ENCODE assay signal across 23 cellular contexts in the genomic region with DNA sequence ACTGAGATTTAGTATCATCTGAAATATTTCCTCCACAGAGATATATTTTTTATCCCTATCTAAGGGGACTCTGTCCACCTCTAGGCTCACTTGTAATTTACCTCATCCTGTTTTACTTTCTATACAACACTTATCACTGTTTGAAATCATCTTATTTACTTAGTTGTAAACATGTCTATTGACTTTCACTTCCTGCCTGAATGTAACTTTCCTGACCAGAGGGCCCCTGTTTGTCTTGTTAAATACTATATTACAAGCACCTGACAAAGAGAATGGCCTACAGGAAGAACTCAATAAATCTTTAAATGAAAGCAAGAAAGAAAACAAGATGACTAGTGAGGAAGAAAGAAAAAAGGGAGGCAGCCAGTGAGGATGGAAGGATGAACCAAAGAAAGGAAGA.
DNase-seq lines count a peak whose midpoint lies in the region; ATAC-seq and TF ChIP-seq lines count a peak whose summit lies in the region.
"Had no signal": no experiment of that assay in that cellular context is flagged by ENCODE, and none has a peak within 500 bp of the region (broad histone marks: within the 10 kb centered on the region; RNA-seq: fewer than 3 reads in every experiment).

No MANE protein-coding gene starts in this region.

- H3K36me3 Mint-ChIP-seq in H9 (ENCODE audit: insufficient read depth in 1 of 3, low read depth in 3 of 3) (peaks cover 0 to 20% (median 11%) of the 10 kb centered on the region in 3 experiments; a peak in 6 of 7 replicates), T-helper 17 cell (ENCODE audit: low read depth) (no peaks in the 10 kb centered on the region)

- intact Hi-C loops in vagina (cut with DNase I) = no loop called here

- H3K27ac ChIP-seq in H9 (ENCODE audit: insufficient read length, low read depth, low read length) = no peak overlapping the region
- no peak overlapping the region for H3K27ac ChIP-seq in vagina
- H3K27ac ChIP-seq: HL-60, SJSA1 had no signal

- ATAC-seq in T-helper 17 cell = no peak
- ATAC-seq: GM12878 had no signal

- TF ChIP-seq CTCF in H9 (conservative IDR thresholded peaks at IDR 0.05) (no peak), vagina (IDR thresholded peaks at IDR 0.05) (no peak)

- no peak overlapping the region for H2BK12ac ChIP-seq in H9 (ENCODE audit: insufficient read length, low read depth, low read length)

- H3K4me3 ChIP-seq in vagina = no peak overlapping the region
- H3K4me3 ChIP-seq: GM12878, SJSA1 had no signal

- peaks cover 10 to 22% of the 10 kb centered on the region in 2 experiments for H3K4me1 Mint-ChIP-seq in H9
- H3K4me1 Mint-ChIP-seq in T-helper 17 cell = no peaks in the 10 kb centered on the region
- H3K4me1 Mint-ChIP-seq: B cell; CD8-positive, alpha-beta memory T cell had no signal

- H3K4ac ChIP-seq in H9 (ENCODE audit: low read depth, low read length) = no peak overlapping the region

- H3K79me1 ChIP-seq in H9 (ENCODE audit: insufficient read depth, low read depth, low read length, poor library complexity, severe bottlenecking) = no peaks in the 10 kb centered on the region

- no peak overlapping the region for H3K18ac ChIP-seq in H9 (ENCODE audit: insufficient read length, low read depth, low read length)

- H2BK5ac ChIP-seq in H9 (ENCODE audit: insufficient read length, low read length) = no peak overlapping the region

- H3K14ac ChIP-seq in H9 (ENCODE audit: insufficient read depth, low read length) = no peak overlapping the region

- H3K4me3 Mint-ChIP-seq in H9 (no peak overlapping the region; a peak in 1 of 5 replicates), T-helper 17 cell (no peak overlapping the region)
- H3K4me3 Mint-ChIP-seq: B cell; CD8-positive, alpha-beta memory T cell had no signal

- H2BK15ac ChIP-seq in H9 (ENCODE audit: low read depth, low read length) = no peak overlapping the region

- no peak overlapping the region for H2BK120ac ChIP-seq in H9 (ENCODE audit: low read depth, low read length, poor library complexity, severe bottlenecking)

- H3K9me3 ChIP-seq in H9 (ENCODE audit: control insufficient read depth, low read depth, low read length) = no peaks in the 10 kb centered on the region
- H3K9me3 ChIP-seq in T-helper 17 cell (ENCODE audit: control insufficient read depth, low read length, poor library complexity, severe bottlenecking) = no peaks in the 10 kb centered on the region
- no peaks in the 10 kb centered on the region for H3K9me3 ChIP-seq in vagina
- H3K9me3 ChIP-seq: SJSA1 had no signal

- H4K91ac ChIP-seq in H9 (ENCODE audit: insufficient read length, low read depth, low read length) = no peak overlapping the region

- no peaks in the 10 kb centered on the region for H3K79me2 ChIP-seq in H9 (ENCODE audit: insufficient read depth, low read length)

- H3K27me3 Mint-ChIP-seq in H9 (ENCODE audit: low read depth) = peaks cover 2% of the 10 kb centered on the region
- H3K27me3 Mint-ChIP-seq in T-helper 17 cell = no peaks in the 10 kb centered on the region
- H3K27me3 Mint-ChIP-seq: B cell; CD8-positive, alpha-beta memory T cell had no signal

- H3K27ac Mint-ChIP-seq in H9 = peak overlapping the region in 2 of 3 experiments; percentile 58 to 76; a peak in 4 of 7 replicates
- no peak overlapping the region for H3K27ac Mint-ChIP-seq in T-helper 17 cell
- H3K27ac Mint-ChIP-seq: B cell; CD8-positive, alpha-beta memory T cell had no signal

- no peak overlapping the region for H2AFZ ChIP-seq in H9 (ENCODE audit: low read length)

- no peaks in the 10 kb centered on the region for H3K36me3 ChIP-seq in vagina
- H3K36me3 ChIP-seq: SJSA1 had no signal

- H3K9me3 Mint-ChIP-seq in H9 = peaks cover 18 to 19% of the 10 kb centered on the region in 2 experiments

- no peak overlapping the region for H2AK5ac ChIP-seq in H9 (ENCODE audit: insufficient read length, low read length)

- DNase-seq in DMS153 treated with DMSO at 0.1 percent for 48 hours (lab: John Stamatoyannopoulos, UW; ENCODE audit: unreplicated experiment) = peak; percentile 46
- DNase-seq in H9 = no peak
- DNase-seq in NCI-H146 treated with DMSO at 0.1 percent for 48 hours (lab: John Stamatoyannopoulos, UW; ENCODE audit: unreplicated experiment) = peak; percentile 10
- DNase-seq in left kidney (ENCODE audit: low read depth, low spot score) = peak; percentile 21
- DNase-seq in COR-L47 (lab: John Stamatoyannopoulos, UW) = no peak
- no peak for DNase-seq in T-helper 17 cell
- DNase-seq in vagina (ENCODE audit: extremely low spot score in 2 of 2) = no peak
- no peak for DNase-seq in activated T-cell treated with anti-CD3 and anti-CD28 coated beads for 4 hours
- DNase-seq: CD8-positive, alpha-beta memory T cell; DMS79; EL; GDM1; Karpas-422; NCI-H1105 treated with DMSO at 0.1 percent for 48 hours; NCI-H1694; NCI-H2029 treated with DMSO at 0.1 percent for 48 hours; NCI-H774; Right ventricle myocardium superior; RPMI8226 had no signal

- no peak for TF ChIP-seq POLR2A in vagina (IDR thresholded peaks at IDR 0.05)

- H4K20me1 ChIP-seq in H9 (ENCODE audit: control insufficient read depth, insufficient read depth, insufficient read length) = no peaks in the 10 kb centered on the region

- H4K8ac ChIP-seq in H9 (replicated peaks; ENCODE audit: insufficient read length, low read depth, low read length) = no peak overlapping the region

- H3K4me2 ChIP-seq in H9 (ENCODE audit: insufficient read depth, insufficient read length, low read length) = no peak overlapping the region

- no peak overlapping the region for H4K5ac ChIP-seq in H9 (ENCODE audit: insufficient read length, low read depth, low read length)

- no peak overlapping the region for H2BK20ac ChIP-seq in H9 (ENCODE audit: low read depth, low read length, poor library complexity, severe bottlenecking)

- no peak overlapping the region for H3T11ph ChIP-seq in H9 (ENCODE audit: low read length)

- H3K23ac ChIP-seq in H9 (ENCODE audit: insufficient read length, low read depth, low read length) = no peak overlapping the region

- no peaks in the 10 kb centered on the region for H3K23me2 ChIP-seq in H9 (ENCODE audit: insufficient read length, low read depth, low read length, poor library complexity, severe bottlenecking)

- H3K27me3 ChIP-seq in H9 (ENCODE audit: insufficient read depth, low read length) (no peaks in the 10 kb centered on the region), vagina (no peaks in the 10 kb centered on the region)
- H3K27me3 ChIP-seq: SJSA1 had no signal

- no peak overlapping the region for H3K9ac ChIP-seq in H9 (ENCODE audit: extremely low read depth, insufficient read length, low read length)

- no peak overlapping the region for H3K56ac ChIP-seq in H9 (ENCODE audit: insufficient read length, low read depth, low read length)

- H3K4me1 ChIP-seq in H9 (ENCODE audit: insufficient read depth, low read length) (no peaks in the 10 kb centered on the region; the same call in 1 of the 2 replicates), vagina (no peaks in the 10 kb centered on the region)
- H3K4me1 ChIP-seq: SJSA1 had no signal

Comparison
In these comparisons a context has a peak if more than half of its experiments do, and no peak if none do; other contexts are left out.
1. DNase-seq: peak in DMS153 treated with DMSO at 0.1 percent for 48 hours (single experiment), NCI-H146 treated with DMSO at 0.1 percent for 48 hours (single experiment) and left kidney (single experiment); none in H9 (single experiment), COR-L47 (single experiment), T-helper 17 cell (0 of 3), vagina (0 of 2) and activated T-cell treated with anti-CD3 and anti-CD28 coated beads for 4 hours (single experiment).